ENCODE assay signal across 23 cellular contexts in the genomic region with DNA sequence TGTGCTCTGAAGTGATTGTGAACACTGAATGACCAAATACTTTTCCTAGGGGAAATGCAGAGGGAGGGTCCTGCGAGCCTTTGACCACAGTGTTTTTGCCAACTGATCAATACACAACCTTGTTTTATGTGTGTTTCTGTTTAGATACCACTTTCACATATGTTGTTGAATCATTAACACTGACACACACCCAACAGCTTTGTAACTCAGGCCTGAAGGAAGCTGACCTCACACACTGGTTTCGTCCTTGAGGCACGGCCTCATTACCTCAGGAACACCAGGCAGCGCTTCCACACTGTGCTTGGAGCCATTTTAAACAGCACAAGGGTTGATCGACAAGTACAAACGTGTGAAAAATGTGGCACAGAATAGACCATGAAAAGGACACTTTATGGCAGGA. TPM values are rescaled to one million over a fixed set of nuclear protein-coding genes. Genes with fewer than 3 reads are reported as not detected.
A peak's percentile ranks its signal among the peaks of the same experiment; 100 is the strongest.
DNase-seq lines count a peak whose midpoint lies in the region; ATAC-seq and TF ChIP-seq lines count a peak whose summit lies in the region.
"Had no signal": no experiment of that assay in that cellular context is flagged by ENCODE, and none has a peak within 500 bp of the region (broad histone marks: within the 10 kb centered on the region; RNA-seq: fewer than 3 reads in every experiment).

No MANE protein-coding gene starts in this region.

- WGBS in heart right ventricle, 2 donors: 77 to 78% methylated on average over 6 of the region's 6 CpGs
- 95% methylated on average over 6 of the region's 6 CpGs for WGBS in urinary bladder

- peak in 3 of 8 donors; percentile 11 to 48 (median 28) for ATAC-seq in heart right ventricle
- no peak for ATAC-seq in left cardiac atrium
- ATAC-seq in esophagus mucosa: peak; percentile 74
- no peak for ATAC-seq in HG03457 (IDR thresholded peaks at IDR 0.05; ENCODE audit: unreplicated experiment)
- ATAC-seq: T-helper 17 cell had no signal

- H3K9me3 ChIP-seq in heart right ventricle: no peaks in the 10 kb centered on the region

- H3K4me3 ChIP-seq in heart right ventricle: no peak overlapping the region
- H3K4me3 ChIP-seq in urinary bladder (ENCODE audit: low read depth, low read length): no peak overlapping the region
- H3K4me3 ChIP-seq: coronary artery had no signal

- peaks cover 31% of the 10 kb centered on the region for H3K4me1 Mint-ChIP-seq in progenitor cell of endocrine pancreas (ENCODE audit: low read depth)

- no peak overlapping the region for H3K4me3 Mint-ChIP-seq in progenitor cell of endocrine pancreas (ENCODE audit: low read depth)
- H3K4me3 Mint-ChIP-seq: activated CD4-positive, alpha-beta memory T cell treated with anti-CD3 and anti-CD28 coated beads for 36 hours; activated naive CD4-positive, alpha-beta T cell treated with anti-CD3 and anti-CD28 coated beads for 36 hours; nephron; T-helper 17 cell had no signal

- H3K36me3 Mint-ChIP-seq in progenitor cell of endocrine pancreas (ENCODE audit: insufficient read depth): peaks cover 14% of the 10 kb centered on the region
- H3K36me3 Mint-ChIP-seq: activated CD4-positive, alpha-beta memory T cell treated with anti-CD3 and anti-CD28 coated beads for 36 hours had no signal

- peak overlapping the region; percentile 57 to 89 (median 70) for H3K27ac ChIP-seq in heart right ventricle
- peak overlapping the region; percentile 59 for H3K27ac ChIP-seq in urinary bladder (ENCODE audit: low read depth)
- H3K27ac ChIP-seq: HL-60, WERI-Rb-1 had no signal

- no peaks in the 10 kb centered on the region for H3K27me3 ChIP-seq in heart right ventricle

- H3K36me3 ChIP-seq in heart right ventricle: peaks cover 0 to 10% (median 0%) of the 10 kb centered on the region in 9 donors
- H3K36me3 ChIP-seq in urinary bladder (ENCODE audit: insufficient read depth): no peaks in the 10 kb centered on the region
- H3K36me3 ChIP-seq: WERI-Rb-1 had no signal

- DNase-seq in heart right ventricle (no peak), left cardiac atrium (no peak), progenitor cell of endocrine pancreas (ENCODE audit: low spot score, unreplicated experiment) (no peak), posterior vena cava (ENCODE audit: low spot score) (no peak)
- no peak for DNase-seq in stimulated activated CD4-positive, alpha-beta T cell treated with anti-CD3 and anti-CD28 coated beads, Interleukin-15, amount 100 ng/mL, for 24 hours
- DNase-seq: 8988T; activated CD4-positive, alpha-beta memory T cell treated with anti-CD3 and anti-CD28 coated beads for 36 hours; activated naive CD4-positive, alpha-beta T cell treated with anti-CD3 and anti-CD28 coated beads for 36 hours; activated T-cell treated with anti-CD3 and anti-CD28 coated beads, Interleukin-2, amount 50 U/mL, for 1 hour; HCEC 1CT; KBM-7; mesendoderm; NCI-H1105 treated with DMSO at 0.1 percent for 48 hours; NCI-H748 treated with DMSO at 0.1 percent for 48 hours; stimulated activated naive CD4-positive, alpha-beta T cell treated with Interleukin-2 at 50 U/mL for 16 hours; T-helper 17 cell; WERI-Rb-1 had no signal

- peaks cover 27 to 92% (median 81%) of the 10 kb centered on the region in 9 donors for H3K4me1 ChIP-seq in heart right ventricle
- peaks cover 1% of the 10 kb centered on the region for H3K4me1 ChIP-seq in urinary bladder (ENCODE audit: insufficient read depth)

- H3K27ac Mint-ChIP-seq in progenitor cell of endocrine pancreas: peak overlapping the region; percentile 56
- H3K27ac Mint-ChIP-seq: activated CD4-positive, alpha-beta memory T cell treated with anti-CD3 and anti-CD28 coated beads for 36 hours; activated naive CD4-positive, alpha-beta T cell treated with anti-CD3 and anti-CD28 coated beads for 36 hours; T-helper 17 cell had no signal

- no peaks in the 10 kb centered on the region for H3K27me3 Mint-ChIP-seq in progenitor cell of endocrine pancreas
- H3K27me3 Mint-ChIP-seq: activated CD4-positive, alpha-beta memory T cell treated with anti-CD3 and anti-CD28 coated beads for 36 hours; T-helper 17 cell had no signal

- intact Hi-C loops in heart right ventricle (cut with DNase I): loop anchor here in 4 of 10 donors (5.0 to 10.0 kb wide), 4 partner anchors 33 to 62 kb away; partner anchors contain the start of gene PPFIBP1 (in 1 of the 4)
- intact Hi-C loops in left cardiac atrium (cut with DNase I): no loop called here
- intact Hi-C loops in posterior vena cava (cut with DNase I): no loop called here

- no peak for TF ChIP-seq CTCF in heart right ventricle (IDR thresholded peaks at IDR 0.05)
- TF ChIP-seq CTCF in progenitor cell of endocrine pancreas (IDR thresholded peaks at IDR 0.05; ENCODE audit: unreplicated experiment): no peak

- peaks cover 5% of the 10 kb centered on the region for H3K9me3 Mint-ChIP-seq in progenitor cell of endocrine pancreas (ENCODE audit: low read depth)
- H3K9me3 Mint-ChIP-seq: activated CD4-positive, alpha-beta memory T cell treated with anti-CD3 and anti-CD28 coated beads for 36 hours; activated naive CD4-positive, alpha-beta T cell treated with anti-CD3 and anti-CD28 coated beads for 36 hours; nephron had no signal

RNA-seq across cellular contexts. Expression of gene PPFIBP1, which starts 60.0 kb away (rescaled TPM):
- 100 to 1,000 TPM; 233 to 450 (median 325) TPM for total RNA-seq in heart right ventricle
- polyA plus RNA-seq in heart right ventricle: 10 to 100 TPM; 22.9 to 64.7 TPM
- total RNA-seq in left cardiac atrium: 100 to 1,000 TPM in 1 of 2 donors, 10 to 100 TPM in 1; 92.7 to 123 TPM
- 57.3 TPM for total RNA-seq in esophagus mucosa
- 85.4 and 85.7 TPM in 2 replicates for total RNA-seq in progenitor cell of endocrine pancreas
- 119 TPM for total RNA-seq in urinary bladder
- 38.4 TPM for polyA plus RNA-seq in urinary bladder
- 100 to 1,000 TPM in 1 of 2 donors, 10 to 100 TPM in 1; 77.5 to 105 TPM for total RNA-seq in posterior vena cava
